In the genomic region with DNA sequence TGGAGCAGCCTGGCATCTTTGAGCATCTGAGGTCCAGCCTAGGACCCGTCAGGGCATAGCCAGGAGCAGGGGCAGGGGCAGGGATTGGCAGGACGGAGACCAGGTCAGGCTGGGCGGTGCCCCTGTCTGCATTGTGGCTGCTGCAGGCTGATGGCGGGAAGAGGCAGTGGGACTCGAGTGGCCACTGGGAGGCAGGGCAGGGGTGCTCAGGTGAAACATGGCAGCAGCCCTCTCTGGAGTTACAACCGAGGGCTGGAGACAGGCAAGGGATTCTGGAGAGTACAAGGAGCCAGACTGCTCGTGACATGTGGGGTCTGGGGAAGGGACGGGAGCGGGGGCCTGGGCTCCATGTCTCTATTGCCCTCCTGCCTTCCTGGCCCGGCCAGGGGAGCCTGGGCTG, we compare ENCODE assay signal across 11 cellular contexts.
DNase-seq lines count a peak whose midpoint lies in the region; ATAC-seq and TF ChIP-seq lines count a peak whose summit lies in the region.
"Had no signal": no experiment of that assay in that cellular context is flagged by ENCODE, and none has a peak within 500 bp of the region (broad histone marks: within the 10 kb centered on the region; RNA-seq: fewer than 3 reads in every experiment).

No MANE protein-coding gene starts in this region.

- peaks cover 23% of the 10 kb centered on the region for H3K4me1 Mint-ChIP-seq in activated CD4-positive, alpha-beta T cell treated with anti-CD3 and anti-CD28 coated beads for 36 hours

- H3K27ac Mint-ChIP-seq in activated CD4-positive, alpha-beta T cell treated with anti-CD3 and anti-CD28 coated beads for 36 hours, result no peak overlapping the region
- H3K27ac Mint-ChIP-seq: CD8-positive, alpha-beta T cell; nephron had no signal

- POLR2A ChIA-PET in activated CD4-positive, alpha-beta T cell treated with anti-CD3 and anti-CD28 coated beads for 36 hours (lab: Charles Lee), result no interaction called here

- DNase-seq in activated CD4-positive, alpha-beta T cell treated with anti-CD3 and anti-CD28 coated beads for 36 hours, result peak; percentile 42
- DNase-seq in activated CD4-positive, alpha-beta T cell treated with anti-CD3 and anti-CD28 coated beads, Interleukin-2, amount 50 U/mL, for 1 hour, result no peak
- DNase-seq in NCI-H2171 treated with DMSO at 0.1 percent for 48 hours (lab: John Stamatoyannopoulos, UW), result peak; percentile 37
- DNase-seq in choroid plexus epithelial cell (ENCODE audit: low read depth), result peak; percentile 10
- peak; percentile 61 for DNase-seq in posterior vena cava (ENCODE audit: low spot score)
- DNase-seq: CD8-positive, alpha-beta T cell; NCI-H1694 treated with DMSO at 0.1 percent for 48 hours had no signal

- CTCF ChIA-PET in activated CD4-positive, alpha-beta T cell treated with anti-CD3 and anti-CD28 coated beads for 36 hours (lab: Charles Lee), result no interaction called here

- no peaks in the 10 kb centered on the region for H3K36me3 Mint-ChIP-seq in activated CD4-positive, alpha-beta T cell treated with anti-CD3 and anti-CD28 coated beads for 36 hours (ENCODE audit: low read depth)
- H3K36me3 Mint-ChIP-seq: CD8-positive, alpha-beta T cell had no signal

- no peak for ATAC-seq in activated CD4-positive, alpha-beta T cell treated with anti-CD3 and anti-CD28 coated beads for 36 hours
- ATAC-seq in GM18909 (IDR thresholded peaks at IDR 0.05; ENCODE audit: poor library complexity, unreplicated experiment), result no peak
- no peak for ATAC-seq in GM19023 (IDR thresholded peaks at IDR 0.05; ENCODE audit: unreplicated experiment)
- no peak for ATAC-seq in HG02938 (IDR thresholded peaks at IDR 0.05; ENCODE audit: unreplicated experiment)
- ATAC-seq: CD8-positive, alpha-beta T cell had no signal

- TF ChIP-seq CTCF in choroid plexus epithelial cell (conservative IDR thresholded peaks at IDR 0.05; ENCODE audit: low read depth, low read length), result peak; percentile 21

- peaks cover 8% of the 10 kb centered on the region for H3K9me3 Mint-ChIP-seq in activated CD4-positive, alpha-beta T cell treated with anti-CD3 and anti-CD28 coated beads for 36 hours (ENCODE audit: low read depth)

- H3K27me3 Mint-ChIP-seq in activated CD4-positive, alpha-beta T cell treated with anti-CD3 and anti-CD28 coated beads for 36 hours, result peaks cover 6% of the 10 kb centered on the region

- intact Hi-C loops in activated CD4-positive, alpha-beta T cell treated with anti-CD3 and anti-CD28 coated beads for 36 hours (cut with DNase I, micrococcal nuclease), result no loop called here
- intact Hi-C loops in posterior vena cava (cut with DNase I), result no loop called here

- H3K4me3 Mint-ChIP-seq in activated CD4-positive, alpha-beta T cell treated with anti-CD3 and anti-CD28 coated beads for 36 hours, result no peak overlapping the region
- H3K4me3 Mint-ChIP-seq: CD8-positive, alpha-beta T cell; nephron had no signal

- no peak overlapping the region for H3K4me3 ChIP-seq in choroid plexus epithelial cell (ENCODE audit: low read depth, low read length)
